35 cellular contexts compared by ENCODE assay signal in the genomic region with DNA sequence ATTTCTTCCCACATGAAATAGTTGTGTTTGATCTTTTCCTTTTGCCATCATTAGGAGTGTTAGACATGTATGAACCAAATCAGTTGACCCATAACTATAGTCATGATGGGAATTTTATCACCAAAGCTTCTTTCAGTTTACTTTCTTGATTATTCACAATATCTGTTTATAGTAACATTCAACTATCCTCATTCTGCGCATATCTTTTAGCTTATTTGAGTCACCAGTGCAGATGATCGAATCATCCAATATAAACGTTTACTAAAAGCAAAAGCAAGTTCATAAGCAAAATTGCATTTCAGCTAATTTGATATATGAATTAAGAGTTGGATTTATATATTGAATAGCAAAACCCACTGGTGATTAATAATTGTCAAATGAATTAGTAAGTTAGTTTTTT.
"Had no signal": no experiment of that assay in that cellular context is flagged by ENCODE, and none has a peak within 500 bp of the region (broad histone marks: within the 10 kb centered on the region; RNA-seq: fewer than 3 reads in every experiment).

No MANE protein-coding gene starts in this region.

- H3K36me3 ChIP-seq: MG63 had no signal

- H3K4me3 ChIP-seq: MG63 had no signal

- H3K27me3 ChIP-seq: MG63 had no signal

- DNase-seq: Karpas-422, Kasumi-1, MG63, MM.1S, MV-4-11, NCI-H1048, NCI-H1092, NCI-H1092 treated with DMSO at 0.1 percent for 48 hours, NCI-H1105, NCI-H1105 treated with DMSO at 0.1 percent for 48 hours, NCI-H1417, NCI-H1417 treated with DMSO at 0.1 percent for 48 hours, NCI-H1436, NCI-H1436 treated with DMSO at 0.1 percent for 48 hours, NCI-H146, NCI-H1694, NCI-H1694 treated with DMSO at 0.1 percent for 48 hours, NCI-H187, NCI-H187 treated with DMSO at 0.1 percent for 48 hours, NCI-H1930, NCI-H2029, NCI-H2029 treated with DMSO at 0.1 percent for 48 hours, NCI-H2081, NCI-H2081 treated with DMSO at 0.1 percent for 48 hours, NCI-H2107, NCI-H2171, NCI-H2171 treated with DMSO at 0.1 percent for 48 hours, NCI-H2227 treated with DMSO at 0.1 percent for 48 hours, NCI-H226, NCI-H345, NCI-H446, NCI-H446 treated with DMSO at 0.1 percent for 48 hours, NCI-H510A, NCI-H510A treated with DMSO at 0.1 percent for 48 hours, NCI-H524 had no signal
